In the genomic region with DNA sequence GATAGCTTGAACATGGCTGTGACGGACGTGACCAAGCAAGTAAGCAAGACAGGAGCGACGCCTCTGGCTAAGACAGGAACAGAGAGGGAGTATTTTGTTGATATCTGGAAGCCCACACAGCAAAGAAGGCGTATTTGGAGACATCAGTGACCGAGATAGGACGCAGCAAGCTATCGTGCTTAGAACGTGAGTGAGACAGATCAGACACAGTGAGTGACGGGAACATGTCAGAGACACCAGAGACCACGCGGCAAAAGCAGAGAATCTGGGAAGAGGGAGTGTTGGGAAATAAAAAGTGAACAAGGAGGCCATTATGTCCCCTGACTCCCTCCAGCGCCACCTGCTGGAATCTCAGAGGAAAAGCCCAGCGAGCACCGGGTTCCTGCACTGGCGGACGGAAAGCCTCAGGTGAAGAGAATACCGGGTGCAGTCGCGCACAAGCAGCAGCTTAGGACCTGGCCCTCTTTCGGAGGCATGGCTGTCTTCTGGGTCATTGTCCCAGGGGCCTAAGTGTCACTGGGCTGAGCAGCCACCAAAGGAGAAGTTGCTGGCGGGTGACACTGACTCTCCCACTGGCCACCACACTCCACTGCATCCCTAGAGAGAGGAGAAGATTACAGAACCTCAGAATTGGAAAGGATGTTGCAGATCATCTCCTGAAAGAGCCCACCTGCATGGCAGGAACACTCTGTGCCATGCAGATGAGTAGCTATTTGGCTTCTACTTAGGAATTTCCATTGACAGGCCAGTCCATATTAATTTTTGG, we compare ENCODE assay signal across 8 cellular contexts.
DNase-seq lines count a peak whose midpoint lies in the region; ATAC-seq, FAIRE-seq and TF ChIP-seq lines count a peak whose summit lies in the region.

No MANE protein-coding gene starts in this region.

- H3K4me3 ChIP-seq in BE2C (ENCODE audit: low read depth, low read length) (no peak overlapping the region), SK-N-SH (ENCODE audit: low read depth in 2 of 2, low read length in 1 of 2) (no peak overlapping the region)

- POLR2A ChIA-PET in SK-N-SH (lab: Yijun Ruan, JAX), result no interaction called here

- H3K36me3 ChIP-seq in BE2C (no peaks in the 10 kb centered on the region), SK-N-SH (replicated peaks in 1 of 2; ENCODE audit: control insufficient read depth in 1 of 2, insufficient read depth in 2 of 2, low read length in 1 of 2) (no peaks in the 10 kb centered on the region)

- H3K4me2 ChIP-seq in SK-N-SH, result no peak overlapping the region

- no peaks in the 10 kb centered on the region for H4K20me1 ChIP-seq in SK-N-SH (ENCODE audit: insufficient read depth)

- TF ChIP-seq RAD21 in SK-N-SH (IDR thresholded peaks at IDR 0.05; ENCODE audit: low read length), result no peak

- no peaks in the 10 kb centered on the region for H3F3A ChIP-seq in SK-N-SH (replicated peaks; ENCODE audit: insufficient read depth)

- H2AFZ ChIP-seq in SK-N-SH (ENCODE audit: low read depth), result no peak overlapping the region

- CTCF ChIA-PET in SK-N-SH (lab: Yijun Ruan, JAX), result interaction anchor here (0.9 to 2.3 kb wide), 8 partner anchors 7 to 627 kb away, joined by 3 to 6 read pairs (median 3); no protein-coding TSS in a partner anchor

- H3K9me2 ChIP-seq in SK-N-SH, result no peaks in the 10 kb centered on the region

- H3K9ac ChIP-seq in SK-N-SH, result no peak overlapping the region

- H3K9me3 ChIP-seq in BE2C (no peaks in the 10 kb centered on the region), SK-N-SH (no peaks in the 10 kb centered on the region)

- TF ChIP-seq EP300 in SK-N-SH (IDR thresholded peaks at IDR 0.05; ENCODE audit: borderline replicate concordance in 1 of 2, low read depth in 1 of 2, low read length in 1 of 2), result no peak

- DNase-seq in BE2C (peak; percentile 53), GM19239 (ENCODE audit: insufficient read length, low spot score) (peak; percentile 26), SK-N-SH (peak; percentile 25), hepatic stellate cell (ENCODE audit: low spot score) (peak; percentile 49), hippocampal formation (lab: John Stamatoyannopoulos, UW) (no peak)
- DNase-seq in activated naive CD8-positive, alpha-beta T cell treated with anti-CD3 and anti-CD28 coated beads, Interleukin-2, amount 50 U/mL, for 16 hours (ENCODE audit: low read depth, low spot score), result peak; percentile 17
- DNase-seq in stimulated activated CD4-positive, alpha-beta T cell treated with anti-CD3 and anti-CD28 coated beads, Interleukin-15, amount 100 ng/mL, for 48 hours (ENCODE audit: low read depth in 2 of 2), result peak; percentile 38 to 57

- peak; percentile 81 for ATAC-seq in HG03378 (IDR thresholded peaks at IDR 0.05; ENCODE audit: unreplicated experiment)

- TF ChIP-seq CTCF in BE2C (IDR thresholded peaks at IDR 0.05; ENCODE audit: low read depth, low read length) (peak; percentile 71), SK-N-SH (IDR thresholded peaks at IDR 0.05) (peak; percentile 65)

- H3K27me3 ChIP-seq in BE2C (no peaks in the 10 kb centered on the region), SK-N-SH (ENCODE audit: insufficient read depth) (no peaks in the 10 kb centered on the region)

- no peaks in the 10 kb centered on the region for H3K4me1 ChIP-seq in BE2C
- H3K4me1 ChIP-seq in SK-N-SH (ENCODE audit: control insufficient read depth in 1 of 2, insufficient read depth in 2 of 2, low read depth in 1 of 2, low read length in 1 of 2), result no peaks in the 10 kb centered on the region

- 77% methylated on average over 17 of the region's 22 CpGs for WGBS in SK-N-SH (ENCODE audit: low lambda C conversion rate)

- H3K27ac ChIP-seq in SK-N-SH (ENCODE audit: low read depth in 2 of 2, low read length in 1 of 2), result no peak overlapping the region

- H3K79me2 ChIP-seq in SK-N-SH (ENCODE audit: insufficient read depth), result no peaks in the 10 kb centered on the region

- peak; percentile 73 for FAIRE-seq in GM19239 (lab: Jason Lieb, UNC)

TF ChIP-seq in SK-N-SH, 30 proteins besides CTCF, POLR2A, EP300 and RAD21:
- no peak for TF ChIP-seq EZH2phosphoT487 (IDR thresholded peaks at IDR 0.05; ENCODE audit: borderline replicate concordance, low read depth)
- peak; percentile 18; the same call in 1 of the 2 replicates for TF ChIP-seq SMC3 (IDR thresholded peaks at IDR 0.05; ENCODE audit: low read depth, low read length)

Comparison
In these comparisons a context has a peak if more than half of its experiments do, and no peak if none do; other contexts are left out.
1. DNase-seq: peak in BE2C (single experiment), GM19239 (single experiment), SK-N-SH (single experiment), activated naive CD8-positive, alpha-beta T cell treated with anti-CD3 and anti-CD28 coated beads, Interleukin-2, amount 50 U/mL, for 16 hours (single experiment), hepatic stellate cell (single experiment) and stimulated activated CD4-positive, alpha-beta T cell treated with anti-CD3 and anti-CD28 coated beads, Interleukin-15, amount 100 ng/mL, for 48 hours (2 of 2); none in hippocampal formation (0 of 2).